In the genomic region with DNA sequence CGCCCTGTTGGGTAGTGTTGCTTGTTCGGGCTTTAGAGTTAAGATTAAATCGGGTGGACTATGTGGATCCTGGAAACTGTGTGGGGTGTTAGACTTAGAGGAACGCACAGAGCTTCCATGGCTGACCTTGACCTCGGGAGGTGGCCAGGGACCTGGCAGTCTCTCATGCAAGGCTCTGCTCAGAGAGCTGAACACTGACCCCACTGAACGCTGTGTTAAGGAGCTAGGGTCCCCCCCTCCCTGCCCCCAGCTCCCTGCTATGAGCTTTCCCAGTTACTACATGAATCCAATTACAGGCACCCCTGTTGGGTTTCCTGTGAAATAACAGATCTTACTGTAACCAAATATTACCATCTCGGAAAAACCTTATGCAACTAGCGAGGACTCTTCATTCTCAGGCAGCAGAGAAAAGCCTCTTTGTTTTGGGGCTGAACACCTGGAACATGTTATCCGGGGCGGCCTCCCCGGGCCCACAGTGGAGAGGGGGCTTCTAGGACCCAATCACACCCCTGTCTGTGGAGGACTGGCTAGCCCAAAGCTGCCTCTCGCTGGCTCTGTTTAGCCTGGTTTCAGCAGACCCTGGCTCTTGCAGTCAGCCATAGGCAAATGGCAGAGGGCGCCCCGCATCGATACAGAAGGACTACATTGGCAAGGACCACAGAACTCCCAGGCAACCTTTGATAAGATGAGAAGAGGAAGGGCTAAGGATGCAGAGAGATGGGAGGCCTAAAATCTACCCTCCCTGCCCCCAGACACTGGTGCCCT, we compare ENCODE assay signal across 1 cellular context.
TF ChIP-seq lines count a peak whose summit lies in the region.

No MANE protein-coding gene starts in this region.

TF ChIP-seq in HepG2, 621 proteins besides CTCF, POLR2A, EP300 and RAD21 (continued from another document):
- TF ChIP-seq, protein P1, sequence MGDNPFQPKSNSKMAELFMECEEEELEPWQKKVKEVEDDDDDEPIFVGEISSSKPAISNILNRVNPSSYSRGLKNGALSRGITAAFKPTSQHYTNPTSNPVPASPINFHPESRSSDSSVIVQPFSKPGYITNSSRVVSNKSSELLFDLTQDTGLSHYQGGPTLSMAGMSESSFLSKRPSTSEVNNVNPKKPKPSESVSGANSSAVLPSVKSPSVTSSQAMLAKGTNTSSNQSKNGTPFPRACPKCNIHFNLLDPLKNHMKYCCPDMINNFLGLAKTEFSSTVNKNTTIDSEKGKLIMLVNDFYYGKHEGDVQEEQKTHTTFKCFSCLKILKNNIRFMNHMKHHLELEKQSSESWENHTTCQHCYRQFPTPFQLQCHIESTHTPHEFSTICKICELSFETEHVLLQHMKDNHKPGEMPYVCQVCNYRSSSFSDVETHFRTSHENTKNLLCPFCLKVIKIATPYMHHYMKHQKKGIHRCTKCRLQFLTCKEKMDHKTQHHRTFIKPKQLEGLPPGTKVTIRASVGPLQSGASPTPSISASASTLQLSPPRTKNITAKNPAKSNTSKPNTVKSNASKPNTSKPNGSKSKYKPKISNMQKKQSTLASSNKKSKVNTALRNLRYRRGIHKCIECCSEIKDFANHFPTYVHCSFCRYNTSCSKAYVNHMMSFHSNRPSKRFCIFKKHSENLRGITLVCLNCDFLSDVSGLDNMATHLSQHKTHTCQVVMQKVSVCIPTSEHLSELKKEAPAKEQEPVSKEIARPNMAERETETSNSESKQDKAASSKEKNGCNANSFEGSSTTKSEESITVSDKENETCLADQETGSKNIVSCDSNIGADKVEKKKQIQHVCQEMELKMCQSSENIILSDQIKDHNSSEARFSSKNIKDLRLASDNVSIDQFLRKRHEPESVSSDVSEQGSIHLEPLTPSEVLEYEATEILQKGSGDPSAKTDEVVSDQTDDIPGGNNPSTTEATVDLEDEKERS (CRISPR knock-in tag; IDR thresholded peaks at IDR 0.05): no peak
- TF ChIP-seq NR2F6 (IDR thresholded peaks at IDR 0.05): 0 out of 2 replicates have a peak, but pooled peaks have one; percentile 21
- peak; percentile 32; the same call in 1 of the 2 replicates for TF ChIP-seq NR2F6 (CRISPR knock-in tag; IDR thresholded peaks at IDR 0.05)
